11 cellular contexts compared by ENCODE assay signal in genomic region chr11:10273738-10274137, GRCh38.
"Had no signal": no experiment of that assay in that cellular context is flagged by ENCODE, and none has a peak within 500 bp of the region (broad histone marks: within the 10 kb centered on the region; RNA-seq: fewer than 3 reads in every experiment).

No MANE protein-coding gene starts in this region.

- H3K36me3 ChIP-seq: adrenal gland, ovary had no signal

- H3K27ac Mint-ChIP-seq: activated naive CD4-positive, alpha-beta T cell treated with anti-CD3 and anti-CD28 coated beads for 36 hours; naive B cell; T-helper 2 cell treated with Interferon-gamma antibody and Interleukin-4, amounts not matched to agents 5 μg/mL and 100 μg/mL, for 36 hours had no signal

- H3K4me3 ChIP-seq: adrenal gland, ovary had no signal

- H3K27me3 Mint-ChIP-seq: naive B cell had no signal

- H3K9me3 Mint-ChIP-seq: activated naive CD4-positive, alpha-beta T cell treated with anti-CD3 and anti-CD28 coated beads for 36 hours; naive B cell; T-helper 2 cell treated with Interferon-gamma antibody and Interleukin-4, amounts not matched to agents 5 μg/mL and 100 μg/mL, for 36 hours had no signal

- H3K27me3 ChIP-seq: adrenal gland, ovary had no signal

- ATAC-seq: sciatic nerve had no signal

- H3K4me3 Mint-ChIP-seq: activated naive CD4-positive, alpha-beta T cell treated with anti-CD3 and anti-CD28 coated beads for 36 hours; T-helper 2 cell treated with Interferon-gamma antibody and Interleukin-4, amounts not matched to agents 5 μg/mL and 100 μg/mL, for 36 hours had no signal

- H3K27ac ChIP-seq: ovary had no signal

- H3K9me3 ChIP-seq: adrenal gland, ovary had no signal

- DNase-seq: activated CD4-positive, alpha-beta T cell treated with anti-CD3 and anti-CD28 coated beads, Interleukin-2, amount 50 U/mL, for 1 hour; activated naive CD4-positive, alpha-beta T cell treated with anti-CD3 and anti-CD28 coated beads for 36 hours; activated T-cell treated with anti-CD3 and anti-CD28 coated beads for 4 hours; erythroblast; naive B cell; ovary; stimulated activated CD4-positive, alpha-beta T cell treated with anti-CD3 and anti-CD28 coated beads, Interleukin-1b, Interleukin-23, amount 100 ng/mL, for 48 hours; trophoblast cell had no signal

- H3K36me3 Mint-ChIP-seq: naive B cell had no signal
